In the genomic region with DNA sequence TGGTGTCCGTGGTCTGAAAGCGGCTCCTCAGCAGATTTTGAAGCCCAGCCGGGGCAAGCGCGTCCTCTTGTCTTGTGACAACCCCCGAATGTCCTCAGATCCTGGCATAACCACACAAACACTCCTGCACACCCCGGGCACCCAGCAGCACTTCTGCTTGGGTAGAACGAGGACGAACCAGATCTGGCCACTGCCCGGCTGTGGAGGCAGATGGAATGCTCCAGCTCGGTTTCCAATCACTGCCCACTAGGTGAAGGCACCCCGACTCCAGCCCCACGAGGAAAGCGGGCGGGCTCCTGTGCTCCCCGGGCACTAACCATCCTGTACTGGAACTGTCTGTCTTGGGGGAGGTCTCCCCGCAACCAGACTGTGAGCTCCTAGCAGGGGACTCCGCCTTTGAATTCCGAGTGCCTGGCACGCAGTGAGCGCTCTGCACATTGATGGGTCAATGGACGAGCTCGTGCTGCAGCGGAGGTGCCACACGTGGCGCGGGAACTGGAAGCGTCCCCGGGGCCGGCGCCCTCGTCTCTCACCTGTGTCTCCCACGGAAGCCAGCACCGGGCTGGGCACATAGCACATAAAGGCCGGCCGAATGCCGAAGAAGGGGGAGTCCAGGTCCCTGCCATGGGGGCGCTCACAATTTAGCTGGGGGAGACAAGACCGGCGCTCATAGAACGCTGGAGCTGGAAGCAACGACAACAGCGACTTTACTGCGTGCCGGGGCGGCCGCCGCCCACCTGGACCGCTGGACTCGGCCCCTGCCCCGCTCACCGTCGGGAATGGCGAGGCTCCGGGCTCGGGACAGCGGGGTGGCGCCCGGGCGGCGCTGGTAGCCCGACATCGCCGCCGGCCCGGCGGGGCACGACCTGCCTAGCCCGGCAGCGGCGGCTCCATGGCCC, we compare ENCODE assay signal across 8 cellular contexts. TPM values are rescaled to one million over a fixed set of nuclear protein-coding genes. Genes with fewer than 3 reads are reported as not detected.
DNase-seq lines count a peak whose midpoint lies in the region; ATAC-seq lines count a peak whose summit lies in the region.

No MANE protein-coding gene starts in this region.

- peaks cover 0 to 63% (median 35%) of the 10 kb centered on the region in 4 donors for H3K4me1 Mint-ChIP-seq in CD4-positive, CD25-positive, alpha-beta regulatory T cell
- peaks cover 43% of the 10 kb centered on the region for H3K4me1 Mint-ChIP-seq in T-helper 1 cell treated with Interleukin-12 subunit alpha and Interleukin-12 subunit beta and Interleukin-4 antibody, amounts not matched to agents 30 μg/mL and 1 μg/mL, for 36 hours (ENCODE audit: low read depth)

- peak overlapping the region; percentile 76 to 95 (median 79) for H3K27ac Mint-ChIP-seq in CD4-positive, CD25-positive, alpha-beta regulatory T cell
- peak overlapping the region; percentile 85 for H3K27ac Mint-ChIP-seq in T-helper 1 cell treated with Interleukin-12 subunit alpha and Interleukin-12 subunit beta and Interleukin-4 antibody, amounts not matched to agents 30 μg/mL and 1 μg/mL, for 36 hours

- H3K36me3 ChIP-seq in CD4-positive, CD25-positive, alpha-beta regulatory T cell (ENCODE audit: control insufficient read depth, insufficient read depth, low read length) = peaks cover 33% of the 10 kb centered on the region

- no peaks in the 10 kb centered on the region for H3K27me3 Mint-ChIP-seq in CD4-positive, CD25-positive, alpha-beta regulatory T cell
- H3K27me3 Mint-ChIP-seq in T-helper 1 cell treated with Interleukin-12 subunit alpha and Interleukin-12 subunit beta and Interleukin-4 antibody, amounts not matched to agents 30 μg/mL and 1 μg/mL, for 36 hours (ENCODE audit: low read depth) = peaks cover 4% of the 10 kb centered on the region

- H3K4me1 ChIP-seq in CD4-positive, CD25-positive, alpha-beta regulatory T cell (ENCODE audit: control insufficient read depth, insufficient read depth, low read length, poor library complexity, severe bottlenecking) = peaks cover 38% of the 10 kb centered on the region

- DNase-seq in CD4-positive, CD25-positive, alpha-beta regulatory T cell = peak in 2 of 3 donors; percentile 31 to 44
- peak; percentile 16 for DNase-seq in central memory CD4-positive, alpha-beta T cell
- DNase-seq in left kidney (ENCODE audit: low read depth, low spot score) = peak; percentile 64
- peak in 2 of 3 experiments; percentile 24 to 32 for DNase-seq in stimulated activated CD4-positive, alpha-beta T cell treated with anti-CD3 and anti-CD28 coated beads, TNF-alpha, amount 100 ng/mL, for 4 hours (ENCODE audit: low read depth in 3 of 3)
- DNase-seq in hippocampal formation (lab: John Stamatoyannopoulos, UW) = no peak

- H3K36me3 Mint-ChIP-seq in CD4-positive, CD25-positive, alpha-beta regulatory T cell = peaks cover 26% of the 10 kb centered on the region
- peaks cover 47% of the 10 kb centered on the region for H3K36me3 Mint-ChIP-seq in T-helper 1 cell treated with Interleukin-12 subunit alpha and Interleukin-12 subunit beta and Interleukin-4 antibody, amounts not matched to agents 30 μg/mL and 1 μg/mL, for 36 hours (ENCODE audit: low read depth)

- H3K9me3 ChIP-seq in CD4-positive, CD25-positive, alpha-beta regulatory T cell (ENCODE audit: control insufficient read depth in 2 of 2, low read length in 2 of 2) = no peaks in the 10 kb centered on the region

- peak overlapping the region; percentile 88 to 94 (median 92) for H3K4me3 Mint-ChIP-seq in CD4-positive, CD25-positive, alpha-beta regulatory T cell
- H3K4me3 Mint-ChIP-seq in T-helper 1 cell treated with Interleukin-12 subunit alpha and Interleukin-12 subunit beta and Interleukin-4 antibody, amounts not matched to agents 30 μg/mL and 1 μg/mL, for 36 hours = peak overlapping the region; percentile 88

- no peaks in the 10 kb centered on the region for H3K27me3 ChIP-seq in CD4-positive, CD25-positive, alpha-beta regulatory T cell (ENCODE audit: control insufficient read depth, insufficient read depth, low read length)

- peak overlapping the region; percentile 70 for H3K27ac ChIP-seq in CD4-positive, CD25-positive, alpha-beta regulatory T cell (ENCODE audit: insufficient read depth, low read length, poor library complexity, severe bottlenecking)

- peak overlapping the region; percentile 51 for H3K4me3 ChIP-seq in CD4-positive, CD25-positive, alpha-beta regulatory T cell (ENCODE audit: low read depth, low read length)

- peak; percentile 19 to 33 for ATAC-seq in CD4-positive, CD25-positive, alpha-beta regulatory T cell (ENCODE audit: low read depth in 2 of 2)
- peak; percentile 36 for ATAC-seq in GM19324 (IDR thresholded peaks at IDR 0.05; ENCODE audit: low FRiP score, unreplicated experiment)
- peak; percentile 17 for ATAC-seq in HG03520 (IDR thresholded peaks at IDR 0.05; ENCODE audit: unreplicated experiment)

- H3K9me3 Mint-ChIP-seq in CD4-positive, CD25-positive, alpha-beta regulatory T cell = no peaks in the 10 kb centered on the region
- no peaks in the 10 kb centered on the region for H3K9me3 Mint-ChIP-seq in T-helper 1 cell treated with Interleukin-12 subunit alpha and Interleukin-12 subunit beta and Interleukin-4 antibody, amounts not matched to agents 30 μg/mL and 1 μg/mL, for 36 hours

RNA-seq across cellular contexts. Expression of gene ENTR1, which starts 0.6 kb away (rescaled TPM):
- total RNA-seq in CD4-positive, CD25-positive, alpha-beta regulatory T cell = 63.2 TPM
- 1 to 10 TPM; 7.8 to 9.9 (median 9.2) TPM for polyA plus RNA-seq in CD4-positive, CD25-positive, alpha-beta regulatory T cell

RNA-seq across cellular contexts. Expression of gene PMPCA, which starts 0.7 kb away (rescaled TPM):
- total RNA-seq in CD4-positive, CD25-positive, alpha-beta regulatory T cell = 86.2 TPM
- polyA plus RNA-seq in CD4-positive, CD25-positive, alpha-beta regulatory T cell = 10 to 100 TPM; 36.5 to 46.5 (median 39.2) TPM

RNA-seq across cellular contexts. Expression of gene SNAPC4, which starts 9.8 kb away (rescaled TPM):
- total RNA-seq in CD4-positive, CD25-positive, alpha-beta regulatory T cell = 13.3 TPM
- polyA plus RNA-seq in CD4-positive, CD25-positive, alpha-beta regulatory T cell = 1 to 10 TPM in 2 of 4 donors, under 1 TPM in 2; 0.40 to 1.2 (median 0.96) TPM

RNA-seq across cellular contexts. Expression of gene INPP5E, which starts 29.8 kb away (rescaled TPM):
- total RNA-seq in CD4-positive, CD25-positive, alpha-beta regulatory T cell = 30.3 TPM
- 1 to 10 TPM; 1.9 to 4.4 (median 2.3) TPM for polyA plus RNA-seq in CD4-positive, CD25-positive, alpha-beta regulatory T cell

RNA-seq across cellular contexts. Expression of gene CARD9, which starts 36.3 kb away (rescaled TPM):
- 0.35 TPM for total RNA-seq in CD4-positive, CD25-positive, alpha-beta regulatory T cell
- polyA plus RNA-seq in CD4-positive, CD25-positive, alpha-beta regulatory T cell = under 1 TPM; 0.23 to 0.82 (median 0.33) TPM

Comparison
In these comparisons a context has a peak if more than half of its experiments do, and no peak if none do; other contexts are left out.
1. DNase-seq: peak in CD4-positive, CD25-positive, alpha-beta regulatory T cell (2 of 3), central memory CD4-positive, alpha-beta T cell (single experiment), left kidney (single experiment) and stimulated activated CD4-positive, alpha-beta T cell treated with anti-CD3 and anti-CD28 coated beads, TNF-alpha, amount 100 ng/mL, for 4 hours (2 of 3); none in hippocampal formation (0 of 2).
2. Peak in every context shown above with its lines, with median percentiles within 50 percentile points of each other: ATAC-seq.